Comparison of ENCODE assay signal across 15 cellular contexts in the genomic region with DNA sequence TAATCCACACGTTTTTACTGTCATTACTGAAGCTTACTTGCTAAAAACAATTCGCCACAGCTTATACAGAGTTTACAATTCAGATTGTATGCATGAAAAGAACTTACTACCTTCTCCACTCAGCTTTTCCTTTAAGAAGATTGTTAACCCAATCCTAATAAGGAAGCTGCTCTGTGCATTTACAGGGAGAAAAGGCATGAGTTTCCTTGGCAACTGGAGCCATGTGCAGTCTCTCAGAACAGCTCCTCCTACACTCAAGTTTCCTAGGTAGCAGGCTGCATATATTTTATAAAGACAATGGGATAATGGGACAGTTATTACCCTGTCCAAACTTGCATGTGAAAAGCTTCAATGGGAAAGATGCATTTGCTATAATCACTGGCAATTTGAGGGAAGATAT.
A peak's percentile ranks its signal among the peaks of the same experiment; 100 is the strongest.
DNase-seq lines count a peak whose midpoint lies in the region; ATAC-seq, FAIRE-seq and TF ChIP-seq lines count a peak whose summit lies in the region.
"Had no signal": no experiment of that assay in that cellular context is flagged by ENCODE, and none has a peak within 500 bp of the region (broad histone marks: within the 10 kb centered on the region; RNA-seq: fewer than 3 reads in every experiment).

No MANE protein-coding gene starts in this region.

- no peaks in the 10 kb centered on the region for H3K4me1 Mint-ChIP-seq in immature natural killer cell
- H3K4me1 Mint-ChIP-seq: memory B cell had no signal

- no peak for TF ChIP-seq CTCF in kidney epithelial cell (IDR thresholded peaks at IDR 0.05; ENCODE audit: insufficient read depth, low read length, poor library complexity, severe bottlenecking)

- no peak overlapping the region for H3K4me3 ChIP-seq in kidney epithelial cell (ENCODE audit: low read depth, low read length)
- H3K4me3 ChIP-seq: adrenal gland, BLaER1 had no signal

- in situ Hi-C loops in Caki2 (cut with HindIII; ENCODE audit: low pct_unique_long_range_greater_than_20kb, low sequenced_read_pairs) = no loop called here

- H3K27me3 ChIP-seq in kidney epithelial cell (ENCODE audit: control insufficient read depth, insufficient read depth, low read length) = no peaks in the 10 kb centered on the region
- H3K27me3 ChIP-seq: adrenal gland, BLaER1 had no signal

- DNase-seq in Caki2 (ENCODE audit: low read depth) (peak; percentile 41), LHCN-M2 (ENCODE audit: low read depth) (peak; percentile 38), RCC 7860 (ENCODE audit: low spot score) (peak; percentile 18), kidney epithelial cell (ENCODE audit: low read depth) (peak; percentile 55), immature natural killer cell (no peak), GF-D8 (lab: John Stamatoyannopoulos, UW) (no peak), SKM-1 (lab: John Stamatoyannopoulos, UW; ENCODE audit: unreplicated experiment) (no peak)
- DNase-seq: activated CD8-positive, alpha-beta memory T cell treated with anti-CD3 and anti-CD28 coated beads, Interleukin-2, amount 50 U/mL, for 48 hours; adrenal gland; effector CD4-positive, alpha-beta T cell; NCI-H2227 treated with DMSO at 0.1 percent for 48 hours had no signal

- no peak overlapping the region for H3K27ac Mint-ChIP-seq in immature natural killer cell
- H3K27ac Mint-ChIP-seq: memory B cell, progenitor cell of endocrine pancreas had no signal

- H3K27me3 Mint-ChIP-seq in immature natural killer cell (ENCODE audit: low read depth in 3 of 3) = peaks cover 0 to 5% (median 0%) of the 10 kb centered on the region in 3 donors
- H3K27me3 Mint-ChIP-seq: memory B cell, progenitor cell of endocrine pancreas had no signal

- FAIRE-seq in RCC 7860 (lab: Jason Lieb, UNC) = no peak

- peaks cover 0 to 18% (median 7%) of the 10 kb centered on the region in 6 donors for H3K9me3 Mint-ChIP-seq in immature natural killer cell

- no peaks in the 10 kb centered on the region for H3K36me3 Mint-ChIP-seq in immature natural killer cell
- H3K36me3 Mint-ChIP-seq: memory B cell had no signal

- ATAC-seq in GM21786 (IDR thresholded peaks at IDR 0.05; ENCODE audit: unreplicated experiment) = no peak

- no peaks in the 10 kb centered on the region for H3K36me3 ChIP-seq in kidney epithelial cell (ENCODE audit: control insufficient read depth, insufficient read depth, low read length)
- H3K36me3 ChIP-seq: adrenal gland, BLaER1 had no signal

- no peak overlapping the region for H3K4me3 Mint-ChIP-seq in immature natural killer cell
- H3K4me3 Mint-ChIP-seq: memory B cell had no signal

Comparison
In these comparisons a context has a peak if more than half of its experiments do, and no peak if none do; other contexts are left out.
1. DNase-seq: peak in Caki2 (single experiment), LHCN-M2 (single experiment), RCC 7860 (single experiment) and kidney epithelial cell (single experiment); none in immature natural killer cell (0 of 3), GF-D8 (single experiment) and SKM-1 (single experiment).